ENCODE assay signal across 25 cellular contexts in genomic region chr15:75051161-75051560, GRCh38. TPM values are rescaled to one million over a fixed set of nuclear protein-coding genes. Genes with fewer than 3 reads are reported as not detected.
DNase-seq lines count a peak whose midpoint lies in the region; ATAC-seq, FAIRE-seq and TF ChIP-seq lines count a peak whose summit lies in the region.
"Had no signal": no experiment of that assay in that cellular context is flagged by ENCODE, and none has a peak within 500 bp of the region (broad histone marks: within the 10 kb centered on the region; RNA-seq: fewer than 3 reads in every experiment).

No MANE protein-coding gene starts in this region.

- RAD21 ChIA-PET in GM12878 (lab: Charles Lee; ENCODE audit: unreplicated experiment): interaction anchor here (0.7 kb wide), 1 partner anchor 10 kb away, joined by 3 read pairs; no protein-coding TSS in a partner anchor

- H4K20me1 ChIP-seq in GM12878 (ENCODE audit: control insufficient read depth, insufficient read depth) (no peaks in the 10 kb centered on the region), hepatocyte (ENCODE audit: insufficient read depth, poor library complexity, severe bottlenecking) (no peaks in the 10 kb centered on the region)

- H3K9me3 ChIP-seq in GM12878 (replicated peaks; ENCODE audit: control insufficient read depth, insufficient read depth, low read length) (no peaks in the 10 kb centered on the region), kidney (ENCODE audit: control insufficient read depth in 1 of 2, low read length in 2 of 2) (no peaks in the 10 kb centered on the region), hepatocyte (ENCODE audit: low read depth) (no peaks in the 10 kb centered on the region)
- H3K9me3 ChIP-seq: body of pancreas, spleen had no signal

- POLR2A ChIA-PET in GM12878 (lab: Charles Lee): no interaction called here

- H2AFZ ChIP-seq in GM12878 (ENCODE audit: control insufficient read depth, low read depth, low read length) (no peak overlapping the region), hepatocyte (no peak overlapping the region)

- H3K4me1 ChIP-seq in GM12878 (ENCODE audit: control insufficient read depth, insufficient read depth, low read length) (peaks cover 35% of the 10 kb centered on the region), kidney (ENCODE audit: control insufficient read depth in 1 of 2, insufficient read depth in 1 of 2, low read depth in 1 of 2, low read length in 2 of 2) (peaks cover 28 to 29% of the 10 kb centered on the region in 2 donors), hepatocyte (ENCODE audit: insufficient read depth) (peaks cover 28% of the 10 kb centered on the region)

- ATAC-seq in GM12878: no peak
- ATAC-seq: body of pancreas; stimulated activated memory B cell treated with anti-CD40 and anti-IgM and Interleukin-4, amounts not matched to agents 10 μg/mL and 1 μg/mL and 100 μg/mL, for 72 hours had no signal

- H3K36me3 ChIP-seq in GM12878 (ENCODE audit: control insufficient read depth in 2 of 2, insufficient read depth in 2 of 2, low read length in 1 of 2): peaks cover 12 to 15% of the 10 kb centered on the region in 2 experiments
- H3K36me3 ChIP-seq in kidney (ENCODE audit: control insufficient read depth in 1 of 2, insufficient read depth in 2 of 2, low read length in 2 of 2): no peaks in the 10 kb centered on the region
- H3K36me3 ChIP-seq in hepatocyte (replicated peaks; ENCODE audit: insufficient read depth, low read depth): no peaks in the 10 kb centered on the region

- 91% methylated on average over 9 of the region's 9 CpGs for WGBS in GM12878 (ENCODE audit: insufficient coverage, insufficient replicate concordance, low lambda C conversion rate, missing lambda C conversion rate)
- WGBS in hepatocyte (ENCODE audit: low lambda C conversion rate, missing lambda C conversion rate): 91% methylated on average over 9 of the region's 9 CpGs

- no peak for TF ChIP-seq POLR2A in GM12878 (IDR thresholded peaks at IDR 0.05; ENCODE audit: low read depth, low read length)

- peak overlapping the region; percentile 15; the same call in 1 of the 2 replicates for H3K27ac ChIP-seq in GM12878 (ENCODE audit: control insufficient read depth, insufficient read depth)
- H3K27ac ChIP-seq in kidney (ENCODE audit: low read depth in 2 of 2, low read length in 2 of 2): no peak overlapping the region
- H3K27ac ChIP-seq in hepatocyte: no peak overlapping the region
- H3K27ac ChIP-seq: body of pancreas had no signal

- TF ChIP-seq CTCF in GM12878 (IDR thresholded peaks at IDR 0.05 in 2 of 3, conservative IDR thresholded peaks at IDR 0.05 in 1 of 3; ENCODE audit: control insufficient read depth in 2 of 3, extremely low read depth in 1 of 3, insufficient read depth in 1 of 3, low read depth in 3 of 3, low read length in 3 of 3) (no peak), kidney (IDR thresholded peaks at IDR 0.05; ENCODE audit: borderline replicate concordance, extremely low read depth, insufficient read depth) (no peak), hepatocyte (IDR thresholded peaks at IDR 0.05; ENCODE audit: poor library complexity) (no peak)

- DNase-seq in NCI-H1694 (lab: John Stamatoyannopoulos, UW) (peak; percentile 29), NCI-H1694 treated with DMSO at 0.1 percent for 48 hours (lab: John Stamatoyannopoulos, UW) (no peak), DMS 273 (lab: John Stamatoyannopoulos, UW; ENCODE audit: unreplicated experiment) (peak; percentile 81), GM12878 (ENCODE audit: low read depth, low spot score) (no peak), kidney (peak; percentile 84), head of caudate nucleus (no peak), NCI-H2227 (lab: John Stamatoyannopoulos, UW; ENCODE audit: unreplicated experiment) (no peak), hepatocyte (ENCODE audit: low spot score) (no peak)
- DNase-seq: 8988T; activated T-cell treated with anti-CD3 and anti-CD28 coated beads, Interleukin-2, amount 50 U/mL, for 24 hours; body of pancreas; COR-L47; DMS79 treated with DMSO at 0.1 percent for 48 hours; endodermal cell; KG1; kidney glomerular epithelial cell; NCI-H226; NK-92 treated with Interleukin-12 subunit alpha and Interleukin-12 subunit beta, amount 100 ng/mL, for 24 hours; occipital lobe; SIG-M5; spleen; stimulated activated CD4-positive, alpha-beta T cell treated with anti-CD3 and anti-CD28 coated beads, Interleukin-2, amount 100 ng/mL, for 48 hours had no signal

- in situ Hi-C loops in GM12878 (cut with MboI): no loop called here

- no peak overlapping the region for H3K9ac ChIP-seq in GM12878 (ENCODE audit: control insufficient read depth, insufficient read depth, low read length)
- H3K9ac ChIP-seq in kidney (ENCODE audit: low read length in 2 of 2): no peak overlapping the region

- TF ChIP-seq RAD21 in GM12878 (IDR thresholded peaks at IDR 0.05; ENCODE audit: insufficient read depth, low read depth, low read length): no peak

- peaks cover 22% of the 10 kb centered on the region for H3K79me2 ChIP-seq in GM12878 (ENCODE audit: control insufficient read depth, insufficient read depth, low read length)
- no peaks in the 10 kb centered on the region for H3K79me2 ChIP-seq in hepatocyte

- intact Hi-C loops in GM12878 (cut with micrococcal nuclease; ENCODE audit: unreplicated experiment) (no loop called here), kidney (cut with DNase I) (no loop called here), head of caudate nucleus (cut with DNase I) (no loop called here)

- no TSS peak for BruUV-seq in GM12878 (replicated peaks; lab: Mats Ljungman, UMichigan)

- no peak for FAIRE-seq in GM12878 (lab: Jason Lieb, UNC)
- no peak for FAIRE-seq in kidney (lab: Jason Lieb, UNC)
- FAIRE-seq: H1, HTR-8/SVneo had no signal

- SMC1A ChIA-PET in GM12878 (lab: Charles Lee; ENCODE audit: uncharacterized antibody, unreplicated experiment): no interaction called here

- no peak for TF ChIP-seq EP300 in GM12878 (IDR thresholded peaks at IDR 0.05; ENCODE audit: borderline replicate concordance in 1 of 2, control insufficient read depth in 1 of 2, low read depth in 2 of 2, low read length in 2 of 2)

- CTCF ChIA-PET in GM12878 (lab: Yijun Ruan, JAX): interaction anchor here (0.6 kb wide), 1 partner anchor 146 kb away, joined by 3 read pairs; no protein-coding TSS in a partner anchor

- no peak overlapping the region for H3K4me3 ChIP-seq in GM12878
- no peak overlapping the region for H3K4me3 ChIP-seq in kidney (ENCODE audit: low read length in 2 of 2)
- no peak overlapping the region for H3K4me3 ChIP-seq in hepatocyte
- H3K4me3 ChIP-seq: body of pancreas, spleen had no signal

- no peaks in the 10 kb centered on the region for H3K9me2 ChIP-seq in hepatocyte (replicated peaks; ENCODE audit: insufficient read depth)

- no peaks in the 10 kb centered on the region for H3K27me3 ChIP-seq in GM12878 (replicated peaks in 1 of 2; ENCODE audit: control insufficient read depth in 2 of 2, insufficient read depth in 2 of 2, low read length in 1 of 2)
- H3K27me3 ChIP-seq in hepatocyte: no peaks in the 10 kb centered on the region
- H3K27me3 ChIP-seq: body of pancreas, spleen had no signal

- no peak overlapping the region for H3K4me2 ChIP-seq in GM12878 (ENCODE audit: control insufficient read depth, insufficient read depth)
- no peak overlapping the region for H3K4me2 ChIP-seq in hepatocyte

TF ChIP-seq in GM12878, 131 proteins besides CTCF, POLR2A, EP300 and RAD21 (continues in another document):
- TF ChIP-seq MEF2A (IDR thresholded peaks at IDR 0.05; ENCODE audit: insufficient read depth, low read depth, low read length) (no peak), JUND (IDR thresholded peaks at IDR 0.05; ENCODE audit: low read depth, low read length) (no peak), SP1 (IDR thresholded peaks at IDR 0.05; ENCODE audit: low read depth, low read length) (no peak)

RNA-seq across cellular contexts. Expression of gene PPCDC, which starts 27.8 kb away (rescaled TPM):
- total RNA-seq in GM12878 (2013; cell fraction: nucleolus; rRNA removed): 112 and 121 TPM in 2 replicates
- total RNA-seq in GM12878 (2014; rRNA removed) (42.7 and 45.0 TPM in 2 replicates), GM12878 (2014; rRNA removed; fragmentation: Illumina TruSeq; extraction: Trizol) (29.4 and 32.5 TPM in 2 replicates), GM12878 (2021) (40.2 and 43.3 TPM in 2 replicates), kidney (16.3 TPM), hepatocyte (16.4 and 20.8 TPM in 2 replicates)
- 25.0 TPM for polyA plus RNA-seq in GM12878 (2011; ENCODE audit: low read depth)
- polyA plus RNA-seq in GM12878 (2011; rRNA removed) (27.9 and 44.7 TPM in 2 replicates), GM12878 (2014; fragmentation: Illumina TruSeq; extraction: Trizol) (32.9 and 35.7 TPM in 2 replicates), GM12878 (2014; fragmentation: Nextera tagmentation; extraction: Ambion mirVana) (100 to 1,000 TPM in 1 of 2 experiments, 10 to 100 TPM in 1; 92.0 to 135 TPM), GM12878 (2014; rRNA removed) (68.2 and 69.9 TPM in 2 replicates), GM12878 (2016; fragmentation: Nextera tagmentation; extraction: Ambion mirVana) (10 to 100 TPM; 65.4 to 67.9 TPM), kidney (ENCODE audit: insufficient read depth, low read depth, low replicate concordance) (25.3 TPM), hepatocyte (17.8 and 21.1 TPM in 2 replicates)
- polyA plus RNA-seq in GM12878 (2011; cell fraction: cytosol; rRNA removed): 61.6 and 76.5 TPM in 2 replicates
- polyA plus RNA-seq in GM12878 (2011; cell fraction: nucleus; rRNA removed): 83.3 and 92.0 TPM in 2 replicates
- polyA plus RNA-seq in GM12878 (2012): 27.6 and 38.4 TPM in 2 replicates
- polyA minus RNA-seq in GM12878 (2011; rRNA and poly(A)+ RNA removed): 37.2 and 70.2 TPM in 2 replicates
- 8.8 and 18.7 TPM in 2 replicates for polyA minus RNA-seq in GM12878 (2011; cell fraction: cytosol; rRNA and poly(A)+ RNA removed)
- polyA minus RNA-seq in GM12878 (2011; cell fraction: nucleus; rRNA and poly(A)+ RNA removed): 51.0 and 104 TPM in 2 replicates

RNA-seq across cellular contexts. Expression of gene SCAMP5, which starts 55.8 kb away (rescaled TPM):
- total RNA-seq in GM12878 (2013; cell fraction: nucleolus; rRNA removed): 5.9 and 8.5 TPM in 2 replicates
- total RNA-seq in GM12878 (2014; rRNA removed) (20.2 and 22.2 TPM in 2 replicates), GM12878 (2014; rRNA removed; fragmentation: Illumina TruSeq; extraction: Trizol) (13.6 and 15.0 TPM in 2 replicates), GM12878 (2021) (24.8 and 25.5 TPM in 2 replicates), kidney (13.4 TPM), hepatocyte (17.8 and 18.8 TPM in 2 replicates)
- polyA plus RNA-seq in GM12878 (2011; ENCODE audit: low read depth): 7.6 TPM
- polyA plus RNA-seq in GM12878 (2011; rRNA removed) (15.7 and 24.3 TPM in 2 replicates), GM12878 (2014; fragmentation: Illumina TruSeq; extraction: Trizol) (26.3 and 30.3 TPM in 2 replicates), GM12878 (2014; fragmentation: Nextera tagmentation; extraction: Ambion mirVana) (1 to 10 TPM; 2.3 to 2.5 TPM), GM12878 (2014; rRNA removed) (35.5 and 41.6 TPM in 2 replicates), GM12878 (2016; fragmentation: Nextera tagmentation; extraction: Ambion mirVana) (1 to 10 TPM; 1.6 to 1.7 TPM), kidney (ENCODE audit: insufficient read depth, low read depth, low replicate concordance) (29.5 TPM), hepatocyte (7.8 and 10.6 TPM in 2 replicates)
- polyA plus RNA-seq in GM12878 (2011; cell fraction: cytosol; rRNA removed): 28.5 and 32.2 TPM in 2 replicates
- polyA plus RNA-seq in GM12878 (2011; cell fraction: nucleus; rRNA removed): 19.4 and 24.8 TPM in 2 replicates
- 8.5 and 11.0 TPM in 2 replicates for polyA plus RNA-seq in GM12878 (2012)
- polyA minus RNA-seq in GM12878 (2011; rRNA and poly(A)+ RNA removed): 21.5 and 25.9 TPM in 2 replicates
- polyA minus RNA-seq in GM12878 (2011; cell fraction: cytosol; rRNA and poly(A)+ RNA removed): 9.0 and 9.6 TPM in 2 replicates
- polyA minus RNA-seq in GM12878 (2011; cell fraction: nucleus; rRNA and poly(A)+ RNA removed): 3.3 and 7.8 TPM in 2 replicates

Comparison
In these comparisons a context has a peak if more than half of its experiments do, and no peak if none do; other contexts are left out.
1. DNase-seq: peak in NCI-H1694 (single experiment), DMS 273 (single experiment) and kidney (single experiment); none in NCI-H1694 treated with DMSO at 0.1 percent for 48 hours (single experiment), GM12878 (single experiment), head of caudate nucleus (0 of 42), NCI-H2227 (single experiment) and hepatocyte (single experiment).